ENCODE assay signal across 19 cellular contexts in genomic region chr17:65572581-65573282, GRCh38.
"Had no signal": no experiment of that assay in that cellular context is flagged by ENCODE, and none has a peak within 500 bp of the region (broad histone marks: within the 10 kb centered on the region; RNA-seq: fewer than 3 reads in every experiment).

No MANE protein-coding gene starts in this region.

- H3K9ac ChIP-seq: parathyroid adenoma had no signal

- H3K79me2 ChIP-seq: parathyroid adenoma had no signal

- H3K4me1 ChIP-seq: heart right ventricle, left ventricle myocardium inferior, parathyroid adenoma, right atrium auricular region, stomach had no signal

- ATAC-seq: heart right ventricle, T-cell had no signal

- H3K9me3 ChIP-seq: heart right ventricle, left ventricle myocardium inferior, right atrium auricular region, stomach had no signal

- H3K4me3 Mint-ChIP-seq: activated CD4-positive, alpha-beta T cell treated with anti-CD3 and anti-CD28 coated beads, Interleukin-2, amount 10 ng/mL, durations not matched to agents 7 days and 5 days; activated naive CD4-positive, alpha-beta T cell treated with anti-CD3 and anti-CD28 coated beads, Interleukin-2, amount 10 ng/mL, durations not matched to agents 7 days and 5 days; T-cell had no signal

- H3K27ac ChIP-seq: heart right ventricle, left ventricle myocardium inferior, parathyroid adenoma, right atrium auricular region, stomach, WERI-Rb-1 had no signal

- H3K36me3 ChIP-seq: heart right ventricle, left ventricle myocardium inferior, right atrium auricular region, stomach, WERI-Rb-1 had no signal

- H3K4me1 Mint-ChIP-seq: activated CD4-positive, alpha-beta T cell treated with anti-CD3 and anti-CD28 coated beads, Interleukin-2, amount 10 ng/mL, durations not matched to agents 7 days and 5 days; activated naive CD4-positive, alpha-beta T cell treated with anti-CD3 and anti-CD28 coated beads, Interleukin-2, amount 10 ng/mL, durations not matched to agents 7 days and 5 days; T-cell had no signal

- DNase-seq: activated CD4-positive, alpha-beta T cell treated with anti-CD3 and anti-CD28 coated beads, Interleukin-2, amount 10 ng/mL, durations not matched to agents 7 days and 5 days; activated CD8-positive, alpha-beta memory T cell treated with anti-CD3 and anti-CD28 coated beads for 24 hours; activated naive CD4-positive, alpha-beta T cell treated with anti-CD3 and anti-CD28 coated beads, Interleukin-2, amount 10 ng/mL, durations not matched to agents 7 days and 5 days; heart right ventricle; left ventricle myocardium inferior; mesenchymal stem cell; small intestine; stomach; T-cell; T1000; WERI-Rb-1 had no signal

- H3K27me3 Mint-ChIP-seq: activated CD4-positive, alpha-beta T cell treated with anti-CD3 and anti-CD28 coated beads, Interleukin-2, amount 10 ng/mL, durations not matched to agents 7 days and 5 days; T-cell had no signal

- H3K9me3 Mint-ChIP-seq: activated CD4-positive, alpha-beta T cell treated with anti-CD3 and anti-CD28 coated beads, Interleukin-2, amount 10 ng/mL, durations not matched to agents 7 days and 5 days; activated naive CD4-positive, alpha-beta T cell treated with anti-CD3 and anti-CD28 coated beads, Interleukin-2, amount 10 ng/mL, durations not matched to agents 7 days and 5 days; activated T-helper 2 cell treated with anti-CD3 and anti-CD28 coated beads, Interferon-gamma antibody, Interleukin-2, Interleukin-4, amounts not matched to agents 10 μg/mL and 5 μg/mL and 100 μg/mL, durations not matched to agents 14 hours and 24 hours and 36 hours; T-cell had no signal

- FAIRE-seq: colon, endothelial cell of umbilical vein, frontal cortex, islet of Langerhans, small intestine, urothelium cell line had no signal

- H3K27me3 ChIP-seq: heart right ventricle, right atrium auricular region, stomach had no signal

- H2AFZ ChIP-seq: parathyroid adenoma had no signal

- H3K36me3 Mint-ChIP-seq: activated naive CD4-positive, alpha-beta T cell treated with anti-CD3 and anti-CD28 coated beads, Interleukin-2, amount 10 ng/mL, durations not matched to agents 7 days and 5 days; T-cell had no signal

- H3K4me3 ChIP-seq: heart right ventricle, left ventricle myocardium inferior, right atrium auricular region, stomach had no signal

- H3K27ac Mint-ChIP-seq: activated CD4-positive, alpha-beta T cell treated with anti-CD3 and anti-CD28 coated beads, Interleukin-2, amount 10 ng/mL, durations not matched to agents 7 days and 5 days; activated naive CD4-positive, alpha-beta T cell treated with anti-CD3 and anti-CD28 coated beads, Interleukin-2, amount 10 ng/mL, durations not matched to agents 7 days and 5 days; activated T-helper 2 cell treated with anti-CD3 and anti-CD28 coated beads, Interferon-gamma antibody, Interleukin-2, Interleukin-4, amounts not matched to agents 10 μg/mL and 5 μg/mL and 100 μg/mL, durations not matched to agents 14 hours and 24 hours and 36 hours; T-cell had no signal
